19 cellular contexts compared by ENCODE assay signal in genomic region chrX:118508221-118508620, GRCh38. TPM values are rescaled to one million over a fixed set of nuclear protein-coding genes. Genes with fewer than 3 reads are reported as not detected.
DNase-seq lines count a peak whose midpoint lies in the region; ATAC-seq and TF ChIP-seq lines count a peak whose summit lies in the region.
"Had no signal": no experiment of that assay in that cellular context is flagged by ENCODE, and none has a peak within 500 bp of the region (broad histone marks: within the 10 kb centered on the region; RNA-seq: fewer than 3 reads in every experiment).

No MANE protein-coding gene starts in this region.

- peaks cover 3% of the 10 kb centered on the region for H3K36me3 Mint-ChIP-seq in activated naive CD4-positive, alpha-beta T cell treated with anti-CD3 and anti-CD28 coated beads, Interleukin-2, amount 50 U/mL, for 24 hours

- H3K4me3 ChIP-seq in adipocyte (ENCODE audit: low read length) (no peak overlapping the region), muscle layer of colon (ENCODE audit: low read depth in 1 of 2, low read length in 2 of 2) (no peak overlapping the region), thoracic aorta (no peak overlapping the region)
- H3K4me3 ChIP-seq: BLaER1 treated with 17β-estradiol and CSF1 and Interleukin-3, amounts not matched to agents 10 nM and 100 nM had no signal

- no peak overlapping the region for H3K4me3 Mint-ChIP-seq in activated naive CD4-positive, alpha-beta T cell treated with anti-CD3 and anti-CD28 coated beads, Interleukin-2, amount 50 U/mL, for 24 hours

- H3K36me3 ChIP-seq in adipocyte (ENCODE audit: control insufficient read depth, insufficient read depth, low read length, severe bottlenecking) (no peaks in the 10 kb centered on the region), muscle layer of colon (ENCODE audit: insufficient read depth, low read length) (no peaks in the 10 kb centered on the region), thoracic aorta (no peaks in the 10 kb centered on the region)

- H3K27ac ChIP-seq in muscle layer of colon (ENCODE audit: low read depth, low read length) (peak overlapping the region; percentile 47), thoracic aorta (peak overlapping the region; percentile 12 to 81)
- H3K27ac ChIP-seq: KMS-11, RWPE1 had no signal

- DNase-seq in activated naive CD4-positive, alpha-beta T cell treated with Interleukin-2 at 50 U/mL for 16 hours: no peak
- no peak for DNase-seq in adipocyte (ENCODE audit: low read depth)
- DNase-seq in thoracic aorta (ENCODE audit: low spot score): no peak
- no peak for DNase-seq in posterior cingulate gyrus
- no peak for DNase-seq in left lobe of liver (ENCODE audit: low spot score)
- DNase-seq: Caco-2, DMS153, NCI-H1436 treated with DMSO at 0.1 percent for 48 hours, NCI-H2029 treated with DMSO at 0.1 percent for 48 hours, NCI-H2171 treated with DMSO at 0.1 percent for 48 hours, NCI-H748 treated with DMSO at 0.1 percent for 48 hours, PC-3 had no signal

- TF ChIP-seq CTCF in thoracic aorta (IDR thresholded peaks at IDR 0.05): no peak

- peaks cover 4% of the 10 kb centered on the region for H3K27me3 ChIP-seq in adipocyte (replicated peaks; ENCODE audit: control insufficient read depth, insufficient read depth, low read length)
- H3K27me3 ChIP-seq in muscle layer of colon (ENCODE audit: control insufficient read depth in 1 of 2, insufficient read depth in 2 of 2, low read length in 2 of 2): no peaks in the 10 kb centered on the region
- no peaks in the 10 kb centered on the region for H3K27me3 ChIP-seq in thoracic aorta (replicated peaks; ENCODE audit: insufficient read depth)
- H3K27me3 ChIP-seq: BLaER1 treated with 17β-estradiol and CSF1 and Interleukin-3, amounts not matched to agents 10 nM and 100 nM had no signal

- peaks cover 33% of the 10 kb centered on the region for H3K4me1 ChIP-seq in adipocyte (ENCODE audit: control insufficient read depth, insufficient read depth, low read length)
- H3K4me1 ChIP-seq in muscle layer of colon (ENCODE audit: insufficient read depth, low read length): peaks cover 25% of the 10 kb centered on the region
- H3K4me1 ChIP-seq in thoracic aorta (ENCODE audit: control insufficient read depth in 1 of 2, low read depth in 2 of 2): peaks cover 17 to 66% of the 10 kb centered on the region in 2 donors
- H3K4me1 ChIP-seq: Caco-2 had no signal

- peaks cover 85% of the 10 kb centered on the region for H3K4me1 Mint-ChIP-seq in activated naive CD4-positive, alpha-beta T cell treated with anti-CD3 and anti-CD28 coated beads, Interleukin-2, amount 50 U/mL, for 24 hours

- no peaks in the 10 kb centered on the region for H3K9me3 Mint-ChIP-seq in activated naive CD4-positive, alpha-beta T cell treated with anti-CD3 and anti-CD28 coated beads, Interleukin-2, amount 50 U/mL, for 24 hours

- no peak for ATAC-seq in thoracic aorta (ENCODE audit: insufficient number of reproducible peaks, low FRiP score, low read depth)
- ATAC-seq in GM19328 (IDR thresholded peaks at IDR 0.05; ENCODE audit: unreplicated experiment): no peak
- ATAC-seq in left lobe of liver: no peak
- ATAC-seq: HepG2, PC-3 had no signal

- H3K9ac ChIP-seq in adipocyte (ENCODE audit: low read length) (peak overlapping the region; percentile 51), muscle layer of colon (ENCODE audit: low read length) (no peak overlapping the region)
- H3K9ac ChIP-seq: BLaER1 treated with 17β-estradiol and CSF1 and Interleukin-3, amounts not matched to agents 10 nM and 100 nM; KMS-11 had no signal

- H3K27ac Mint-ChIP-seq in activated naive CD4-positive, alpha-beta T cell treated with anti-CD3 and anti-CD28 coated beads, Interleukin-2, amount 50 U/mL, for 24 hours: peak overlapping the region; percentile 73

- intact Hi-C loops in posterior cingulate gyrus (cut with DNase I): no loop called here

- H3K27me3 Mint-ChIP-seq in activated naive CD4-positive, alpha-beta T cell treated with anti-CD3 and anti-CD28 coated beads, Interleukin-2, amount 50 U/mL, for 24 hours: no peaks in the 10 kb centered on the region

- H3K9me3 ChIP-seq in adipocyte (ENCODE audit: control insufficient read depth, low read length) (no peaks in the 10 kb centered on the region), muscle layer of colon (ENCODE audit: low read length) (no peaks in the 10 kb centered on the region), thoracic aorta (no peaks in the 10 kb centered on the region)
- H3K9me3 ChIP-seq: Caco-2 had no signal

RNA-seq across cellular contexts. Expression of gene DOCK11, which starts 12.6 kb away (rescaled TPM):
- 10 to 100 TPM; 30.6 to 45.8 TPM for total RNA-seq in thoracic aorta
- 2.1 TPM for total RNA-seq in left lobe of liver

Comparison
In these comparisons a context has a peak if more than half of its experiments do, and no peak if none do; other contexts are left out.
1. RNA of gene DOCK11, which starts 12.6 kb away (total RNA-seq): 30.6 to 45.8 TPM in thoracic aorta; 2.1 TPM in left lobe of liver (single experiment); every median in the first group is over 10 times any median in the second.